In the genomic region with DNA sequence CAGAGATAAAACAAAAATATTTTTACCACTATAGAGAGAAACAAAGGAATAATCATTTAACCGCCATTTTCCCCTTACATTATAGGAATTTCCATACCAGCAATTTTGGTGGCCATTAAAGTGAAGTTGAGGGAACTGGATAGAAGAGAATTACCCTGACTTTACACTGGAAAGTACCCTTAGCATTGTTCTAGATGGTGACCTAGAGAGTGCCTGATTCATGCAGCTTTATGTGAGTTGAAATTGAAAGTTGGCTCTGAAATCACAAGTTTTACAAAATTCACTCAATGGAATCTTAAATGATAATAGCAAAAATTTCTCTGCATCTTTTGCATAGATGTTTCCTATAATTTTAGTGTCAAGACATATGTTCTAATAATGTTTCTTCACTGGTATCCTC, we compare ENCODE assay signal across 12 cellular contexts. TPM values are rescaled to one million over a fixed set of nuclear protein-coding genes. Genes with fewer than 3 reads are reported as not detected.
DNase-seq lines count a peak whose midpoint lies in the region; ATAC-seq and TF ChIP-seq lines count a peak whose summit lies in the region.
"Had no signal": no experiment of that assay in that cellular context is flagged by ENCODE, and none has a peak within 500 bp of the region (broad histone marks: within the 10 kb centered on the region; RNA-seq: fewer than 3 reads in every experiment).

No MANE protein-coding gene starts in this region.

- peak; percentile 66 for ATAC-seq in activated T-cell treated with anti-CD3 and anti-CD28 coated beads, Interleukin-2, amount 50 U/mL, for 72 hours (replicated peaks in 1 of 2)
- ATAC-seq in HG02870 (IDR thresholded peaks at IDR 0.05; ENCODE audit: unreplicated experiment), result peak; percentile 39
- ATAC-seq: upper lobe of right lung had no signal

- H3K27ac ChIP-seq in ovary, result no peak overlapping the region
- H3K27ac ChIP-seq: dorsolateral prefrontal cortex had no signal

- no peaks in the 10 kb centered on the region for H3K9me3 ChIP-seq in ovary
- H3K9me3 ChIP-seq: upper lobe of right lung had no signal

- no peak for DNase-seq in activated T-cell treated with anti-CD3 and anti-CD28 coated beads, Interleukin-2, amount 50 U/mL, for 72 hours
- no peak for DNase-seq in activated T-cell treated with anti-CD3 and anti-CD28 coated beads, Interleukin-2, amount 50 U/mL, for 48 hours
- no peak for DNase-seq in activated CD4-positive, alpha-beta memory T cell treated with anti-CD3 and anti-CD28 coated beads, Interleukin-2, amount 10 ng/mL, durations not matched to agents 7 days and 5 days
- no peak for DNase-seq in ovary
- DNase-seq in SHP77 treated with DMSO at 0.1 percent for 48 hours (lab: John Stamatoyannopoulos, UW), result no peak
- no peak for DNase-seq in superior temporal gyrus (ENCODE audit: extremely low spot score)
- DNase-seq: ACHN, dorsolateral prefrontal cortex, GF-D8, upper lobe of right lung had no signal

- no peaks in the 10 kb centered on the region for H3K36me3 ChIP-seq in ovary
- H3K36me3 ChIP-seq: upper lobe of right lung had no signal

- intact Hi-C loops in ovary (cut with DNase I), result no loop called here

- H3K27me3 Mint-ChIP-seq in activated T-cell treated with anti-CD3 and anti-CD28 coated beads, Interleukin-2, amount 50 U/mL, for 72 hours (ENCODE audit: low read depth), result peaks cover 33% of the 10 kb centered on the region
- no peaks in the 10 kb centered on the region for H3K27me3 Mint-ChIP-seq in activated CD4-positive, alpha-beta memory T cell treated with anti-CD3 and anti-CD28 coated beads, Interleukin-2, amount 10 ng/mL, durations not matched to agents 7 days and 5 days
- H3K27me3 Mint-ChIP-seq in stimulated activated naive CD8-positive, alpha-beta T cell treated with anti-CD3 and anti-CD28 coated beads, Interleukin-15, Interleukin-2, amounts not matched to agents 100 ng/mL and 50 ng/mL, for 24 hours, result no peaks in the 10 kb centered on the region

- peak overlapping the region; percentile 56 to 86 for H3K4me3 Mint-ChIP-seq in activated T-cell treated with anti-CD3 and anti-CD28 coated beads, Interleukin-2, amount 50 U/mL, for 72 hours
- H3K4me3 Mint-ChIP-seq in activated CD4-positive, alpha-beta memory T cell treated with anti-CD3 and anti-CD28 coated beads, Interleukin-2, amount 10 ng/mL, durations not matched to agents 7 days and 5 days, result peak overlapping the region; percentile 68
- peak overlapping the region; percentile 35 for H3K4me3 Mint-ChIP-seq in stimulated activated naive CD8-positive, alpha-beta T cell treated with anti-CD3 and anti-CD28 coated beads, Interleukin-15, Interleukin-2, amounts not matched to agents 100 ng/mL and 50 ng/mL, for 24 hours

- POLR2A ChIA-PET in activated CD4-positive, alpha-beta memory T cell treated with anti-CD3 and anti-CD28 coated beads, Interleukin-2, amount 10 ng/mL, durations not matched to agents 7 days and 5 days (lab: Charles Lee), result interaction anchor here (0.7 to 2.3 kb wide), 6 partner anchors 25 to 705 kb away, joined by 3 to 12 read pairs (median 3); a partner anchor contains a TSS

- TF ChIP-seq EP300 in ovary (IDR thresholded peaks at IDR 0.05), result no peak

- H3K9me3 Mint-ChIP-seq in activated T-cell treated with anti-CD3 and anti-CD28 coated beads, Interleukin-2, amount 50 U/mL, for 72 hours, result no peaks in the 10 kb centered on the region
- H3K9me3 Mint-ChIP-seq in activated CD4-positive, alpha-beta memory T cell treated with anti-CD3 and anti-CD28 coated beads, Interleukin-2, amount 10 ng/mL, durations not matched to agents 7 days and 5 days, result peaks cover 4% of the 10 kb centered on the region
- H3K9me3 Mint-ChIP-seq in stimulated activated naive CD8-positive, alpha-beta T cell treated with anti-CD3 and anti-CD28 coated beads, Interleukin-15, Interleukin-2, amounts not matched to agents 100 ng/mL and 50 ng/mL, for 24 hours, result peaks cover 3% of the 10 kb centered on the region

- CTCF ChIA-PET in activated CD4-positive, alpha-beta memory T cell treated with anti-CD3 and anti-CD28 coated beads, Interleukin-2, amount 10 ng/mL, durations not matched to agents 7 days and 5 days (lab: Charles Lee), result interaction anchor here (1.2 to 1.9 kb wide), 3 partner anchors 27 to 765 kb away, joined by 3 to 10 read pairs (median 3); no protein-coding TSS in a partner anchor

- WGBS in ovary, 3 donors, result 94 to 98% (median 95%) methylated on average over 1 of the region's 1 CpG

- peak overlapping the region; percentile 87 for H3K27ac Mint-ChIP-seq in activated T-cell treated with anti-CD3 and anti-CD28 coated beads, Interleukin-2, amount 50 U/mL, for 72 hours
- H3K27ac Mint-ChIP-seq in activated CD4-positive, alpha-beta memory T cell treated with anti-CD3 and anti-CD28 coated beads, Interleukin-2, amount 10 ng/mL, durations not matched to agents 7 days and 5 days, result peak overlapping the region; percentile 92
- peak overlapping the region; percentile 85 for H3K27ac Mint-ChIP-seq in stimulated activated naive CD8-positive, alpha-beta T cell treated with anti-CD3 and anti-CD28 coated beads, Interleukin-15, Interleukin-2, amounts not matched to agents 100 ng/mL and 50 ng/mL, for 24 hours

- no peak for TF ChIP-seq CTCF in ovary (IDR thresholded peaks at IDR 0.05)

- peaks cover 22% of the 10 kb centered on the region for H3K4me1 Mint-ChIP-seq in activated T-cell treated with anti-CD3 and anti-CD28 coated beads, Interleukin-2, amount 50 U/mL, for 72 hours (ENCODE audit: low read depth)
- peaks cover 64% of the 10 kb centered on the region for H3K4me1 Mint-ChIP-seq in activated CD4-positive, alpha-beta memory T cell treated with anti-CD3 and anti-CD28 coated beads, Interleukin-2, amount 10 ng/mL, durations not matched to agents 7 days and 5 days
- peaks cover 22% of the 10 kb centered on the region for H3K4me1 Mint-ChIP-seq in stimulated activated naive CD8-positive, alpha-beta T cell treated with anti-CD3 and anti-CD28 coated beads, Interleukin-15, Interleukin-2, amounts not matched to agents 100 ng/mL and 50 ng/mL, for 24 hours (ENCODE audit: low read depth)

- H3K4me3 ChIP-seq in ovary, result no peak overlapping the region
- H3K4me3 ChIP-seq: dorsolateral prefrontal cortex, upper lobe of right lung had no signal

- TF ChIP-seq POLR2A in ovary (IDR thresholded peaks at IDR 0.05), result no peak

- H3K27me3 ChIP-seq in ovary, result no peaks in the 10 kb centered on the region
- H3K27me3 ChIP-seq: upper lobe of right lung had no signal

- peaks cover 0 to 2% of the 10 kb centered on the region in 2 donors for H3K36me3 Mint-ChIP-seq in activated T-cell treated with anti-CD3 and anti-CD28 coated beads, Interleukin-2, amount 50 U/mL, for 72 hours (ENCODE audit: insufficient read depth in 2 of 2)
- peaks cover 20% of the 10 kb centered on the region for H3K36me3 Mint-ChIP-seq in activated CD4-positive, alpha-beta memory T cell treated with anti-CD3 and anti-CD28 coated beads, Interleukin-2, amount 10 ng/mL, durations not matched to agents 7 days and 5 days (ENCODE audit: low read depth)
- H3K36me3 Mint-ChIP-seq in stimulated activated naive CD8-positive, alpha-beta T cell treated with anti-CD3 and anti-CD28 coated beads, Interleukin-15, Interleukin-2, amounts not matched to agents 100 ng/mL and 50 ng/mL, for 24 hours (ENCODE audit: low read depth), result no peaks in the 10 kb centered on the region

- no peaks in the 10 kb centered on the region for H3K4me1 ChIP-seq in ovary (ENCODE audit: insufficient read depth)
- H3K4me1 ChIP-seq: upper lobe of right lung had no signal

RNA-seq across cellular contexts. Expression of a gene that starts 55.7 kb away (rescaled TPM):
- total RNA-seq in activated T-cell treated with anti-CD3 and anti-CD28 coated beads, Interleukin-2, amount 50 U/mL, for 72 hours, result 10 to 100 TPM; 31.6 to 40.0 TPM
- total RNA-seq in activated CD4-positive, alpha-beta memory T cell treated with anti-CD3 and anti-CD28 coated beads, Interleukin-2, amount 10 ng/mL, durations not matched to agents 7 days and 5 days, result 10 to 100 TPM; 43.7 to 44.3 TPM
- total RNA-seq in ovary, result 10 to 100 TPM; 12.5 to 25.5 (median 21.8) TPM
- 10 to 100 TPM; 14.0 to 34.2 TPM for polyA plus RNA-seq in ovary
